In genomic region chr10:16562891-16563290, GRCh38 we compare ENCODE assay signal across 31 cellular contexts. TPM values are rescaled to one million over a fixed set of nuclear protein-coding genes. Genes with fewer than 3 reads are reported as not detected.
"Had no signal": no experiment of that assay in that cellular context is flagged by ENCODE, and none has a peak within 500 bp of the region (broad histone marks: within the 10 kb centered on the region; RNA-seq: fewer than 3 reads in every experiment).

No MANE protein-coding gene starts in this region.

- H3K9me3 ChIP-seq: adrenal gland, colonic mucosa, esophagus squamous epithelium had no signal

- DNase-seq: activated CD4-positive, alpha-beta memory T cell treated with anti-CD3 and anti-CD28 coated beads for 36 hours; activated CD4-positive, alpha-beta T cell treated with anti-CD3 and anti-CD28 coated beads for 36 hours; activated CD4-positive, alpha-beta T cell treated with anti-CD3 and anti-CD28 coated beads, Interleukin-2, amount 10 ng/mL, durations not matched to agents 24 days and 14 days; activated CD4-positive, CD25-positive, alpha-beta regulatory T cell; activated CD4-positive, CD25-positive, alpha-beta regulatory T cell treated with anti-CD3 and anti-CD28 coated beads, Interleukin-2, amount 50 U/mL, for 72 hours; activated CD8-positive, alpha-beta memory T cell treated with anti-CD3 and anti-CD28 coated beads, Interleukin-2, amount 10 ng/mL, durations not matched to agents 7 days and 5 days; activated CD8-positive, alpha-beta memory T cell treated with anti-CD3 and anti-CD28 coated beads, Interleukin-2, amount 50 U/mL, for 4 hours; activated CD8-positive, alpha-beta T cell treated with anti-CD3 and anti-CD28 coated beads, Interleukin-2, amount 10 ng/mL, durations not matched to agents 7 days and 5 days; activated effector memory CD4-positive, alpha-beta T cell treated with anti-CD3 and anti-CD28 coated beads, Interleukin-2, amount 50 U/mL, for 16 hours; activated naive CD4-positive, alpha-beta T cell treated with anti-CD3 and anti-CD28 coated beads for 36 hours; activated naive CD8-positive, alpha-beta T cell treated with anti-CD3 and anti-CD28 coated beads for 36 hours; activated naive CD8-positive, alpha-beta T cell treated with anti-CD3 and anti-CD28 coated beads, Interleukin-2, amount 50 U/mL, for 24 hours; activated T-cell treated with anti-CD3 and anti-CD28 coated beads, Interleukin-2, amount 50 U/mL, for 1 hour; activated T-cell treated with anti-CD3 and anti-CD28 coated beads, Interleukin-2, amount 50 U/mL, for 48 hours; adrenal gland; caudate nucleus; colonic mucosa; effector CD8-positive, alpha-beta T cell; esophagus squamous epithelium; foreskin melanocyte; T-helper 2 cell had no signal

- FAIRE-seq: astrocyte, endometrium, endothelial cell of umbilical vein had no signal

- ATAC-seq: activated CD4-positive, alpha-beta T cell treated with anti-CD3 and anti-CD28 coated beads for 36 hours; activated CD8-positive, alpha-beta memory T cell treated with anti-CD3 and anti-CD28 coated beads, Interleukin-2, amount 10 ng/mL, durations not matched to agents 7 days and 5 days; activated CD8-positive, alpha-beta T cell treated with anti-CD3 and anti-CD28 coated beads, Interleukin-2, amount 10 ng/mL, durations not matched to agents 7 days and 5 days; activated naive CD8-positive, alpha-beta T cell treated with anti-CD3 and anti-CD28 coated beads, Interleukin-2, amount 50 U/mL, for 24 hours had no signal

- H3K36me3 ChIP-seq: adrenal gland, colonic mucosa, esophagus squamous epithelium had no signal

- H3K4me1 ChIP-seq: adrenal gland, colonic mucosa, esophagus squamous epithelium had no signal

- H3K4me3 ChIP-seq: adrenal gland, colonic mucosa, esophagus squamous epithelium had no signal

- H3K27me3 ChIP-seq: adrenal gland, colonic mucosa, esophagus squamous epithelium had no signal

- H3K27ac ChIP-seq: adrenal gland, colonic mucosa, epithelial cell of prostate, esophagus squamous epithelium had no signal

RNA-seq across cellular contexts. Expression of gene C1QL3, which starts 41.2 kb away (rescaled TPM):
- total RNA-seq: activated CD4-positive, alpha-beta memory T cell treated with anti-CD3 and anti-CD28 coated beads for 36 hours; activated CD4-positive, alpha-beta T cell treated with anti-CD3 and anti-CD28 coated beads for 36 hours; activated CD4-positive, alpha-beta T cell treated with anti-CD3 and anti-CD28 coated beads, Interleukin-2, amount 10 ng/mL, durations not matched to agents 24 days and 14 days; activated CD8-positive, alpha-beta T cell treated with anti-CD3 and anti-CD28 coated beads, Interleukin-2, amount 10 ng/mL, durations not matched to agents 7 days and 5 days; activated T-helper 1 cell treated with anti-CD3 and anti-CD28 coated beads, Interleukin-12 subunit alpha, Interleukin-12 subunit beta, Interleukin-2, Interleukin-4 antibody, amounts not matched to agents 30 ng/mL and 10 ng/mL and 1 ng/mL, durations not matched to agents 14 hours and 24 hours and 36 hours; chondrocyte; colonic mucosa; endothelial cell of umbilical vein; esophagus squamous epithelium; fibroblast of villous mesenchyme; T-helper 1 cell treated with Interleukin-12 subunit alpha and Interleukin-12 subunit beta and Interleukin-4 antibody, amounts not matched to agents 30 ng/mL and 1 ng/mL, for 36 hours had no signal
- polyA plus RNA-seq: endothelial cell of umbilical vein, esophagus, fibroblast of lung had no signal
